In genomic region chr19:48965033-48965805, GRCh38 we compare ENCODE assay signal across 1 cellular context.
A peak's percentile ranks its signal among the peaks of the same experiment; 100 is the strongest.
TF ChIP-seq lines count a peak whose summit lies in the region.

Gene FTL (plus strand): TSS chr19:48965309. CDS start chr19:48965508, 199 bp downstream.

TF ChIP-seq in HepG2, 621 proteins besides CTCF, POLR2A, EP300 and RAD21 (continued from another document and continues in another):
- TF ChIP-seq, protein P1, sequence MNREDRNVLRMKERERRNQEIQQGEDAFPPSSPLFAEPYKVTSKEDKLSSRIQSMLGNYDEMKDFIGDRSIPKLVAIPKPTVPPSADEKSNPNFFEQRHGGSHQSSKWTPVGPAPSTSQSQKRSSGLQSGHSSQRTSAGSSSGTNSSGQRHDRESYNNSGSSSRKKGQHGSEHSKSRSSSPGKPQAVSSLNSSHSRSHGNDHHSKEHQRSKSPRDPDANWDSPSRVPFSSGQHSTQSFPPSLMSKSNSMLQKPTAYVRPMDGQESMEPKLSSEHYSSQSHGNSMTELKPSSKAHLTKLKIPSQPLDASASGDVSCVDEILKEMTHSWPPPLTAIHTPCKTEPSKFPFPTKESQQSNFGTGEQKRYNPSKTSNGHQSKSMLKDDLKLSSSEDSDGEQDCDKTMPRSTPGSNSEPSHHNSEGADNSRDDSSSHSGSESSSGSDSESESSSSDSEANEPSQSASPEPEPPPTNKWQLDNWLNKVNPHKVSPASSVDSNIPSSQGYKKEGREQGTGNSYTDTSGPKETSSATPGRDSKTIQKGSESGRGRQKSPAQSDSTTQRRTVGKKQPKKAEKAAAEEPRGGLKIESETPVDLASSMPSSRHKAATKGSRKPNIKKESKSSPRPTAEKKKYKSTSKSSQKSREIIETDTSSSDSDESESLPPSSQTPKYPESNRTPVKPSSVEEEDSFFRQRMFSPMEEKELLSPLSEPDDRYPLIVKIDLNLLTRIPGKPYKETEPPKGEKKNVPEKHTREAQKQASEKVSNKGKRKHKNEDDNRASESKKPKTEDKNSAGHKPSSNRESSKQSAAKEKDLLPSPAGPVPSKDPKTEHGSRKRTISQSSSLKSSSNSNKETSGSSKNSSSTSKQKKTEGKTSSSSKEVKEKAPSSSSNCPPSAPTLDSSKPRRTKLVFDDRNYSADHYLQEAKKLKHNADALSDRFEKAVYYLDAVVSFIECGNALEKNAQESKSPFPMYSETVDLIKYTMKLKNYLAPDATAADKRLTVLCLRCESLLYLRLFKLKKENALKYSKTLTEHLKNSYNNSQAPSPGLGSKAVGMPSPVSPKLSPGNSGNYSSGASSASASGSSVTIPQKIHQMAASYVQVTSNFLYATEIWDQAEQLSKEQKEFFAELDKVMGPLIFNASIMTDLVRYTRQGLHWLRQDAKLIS (CRISPR knock-in tag; IDR thresholded peaks at IDR 0.05) = peak; percentile 99
- TF ChIP-seq TBX2 (CRISPR knock-in tag; IDR thresholded peaks at IDR 0.05; ENCODE audit: borderline replicate concordance) (no peak; the same call in 1 of the 2 replicates), EED (CRISPR knock-in tag; IDR thresholded peaks at IDR 0.05) (peak; percentile 31; the same call in 1 of the 2 replicates), ZFP41 (CRISPR knock-in tag; IDR thresholded peaks at IDR 0.05; ENCODE audit: borderline replicate concordance) (no peak), ZNF780A (CRISPR knock-in tag; IDR thresholded peaks at IDR 0.05) (peak; percentile 78), ZNF275 (CRISPR knock-in tag; IDR thresholded peaks at IDR 0.05; ENCODE audit: borderline replicate concordance) (peak; percentile 90; the same call in 1 of the 2 replicates), DNMT3B (CRISPR knock-in tag; conservative IDR thresholded peaks at IDR 0.05) (peak; percentile 91), ZNF276 (CRISPR knock-in tag; IDR thresholded peaks at IDR 0.05; ENCODE audit: low read depth) (peak; percentile 86; the same call in 1 of the 2 replicates), ZKSCAN1 (IDR thresholded peaks at IDR 0.05; ENCODE audit: low read length) (peak; percentile 53; the same call in 1 of the 2 replicates), ZNF775 (CRISPR knock-in tag; IDR thresholded peaks at IDR 0.05; ENCODE audit: borderline replicate concordance) (peak; percentile 60; the same call in 1 of the 2 replicates), JARID2 (CRISPR knock-in tag; IDR thresholded peaks at IDR 0.05; ENCODE audit: insufficient replicate concordance) (peak; percentile 87), FOSL2 (CRISPR knock-in tag; IDR thresholded peaks at IDR 0.05) (peak; percentile 52), RFXAP (CRISPR knock-in tag; IDR thresholded peaks at IDR 0.05; ENCODE audit: borderline replicate concordance) (peak; percentile 88), ZFP62 (CRISPR knock-in tag; IDR thresholded peaks at IDR 0.05) (peak; percentile 97), ZFY (CRISPR knock-in tag; IDR thresholded peaks at IDR 0.05) (peak; percentile 41; the same call in 1 of the 2 replicates), MYC (CRISPR knock-in tag; IDR thresholded peaks at IDR 0.05; ENCODE audit: borderline replicate concordance) (peak; percentile 74; the same call in 1 of the 2 replicates), ZNF569 (CRISPR knock-in tag; IDR thresholded peaks at IDR 0.05; ENCODE audit: borderline replicate concordance) (no peak), RFXANK (CRISPR knock-in tag; IDR thresholded peaks at IDR 0.05) (peak; percentile 75; the same call in 1 of the 2 replicates), NR3C1 (CRISPR knock-in tag; IDR thresholded peaks at IDR 0.05) (no peak), ZNF563 (CRISPR knock-in tag; IDR thresholded peaks at IDR 0.05) (peak; percentile 79), IKZF5 (CRISPR knock-in tag; IDR thresholded peaks at IDR 0.05) (peak; percentile 94), MIER2 (CRISPR knock-in tag; IDR thresholded peaks at IDR 0.05) (peak; percentile 76), EEA1 (CRISPR knock-in tag; IDR thresholded peaks at IDR 0.05; ENCODE audit: borderline replicate concordance) (no peak), SALL1 (CRISPR knock-in tag; IDR thresholded peaks at IDR 0.05) (peak; percentile 86), TMF1 (CRISPR knock-in tag; IDR thresholded peaks at IDR 0.05; ENCODE audit: low read depth) (peak; percentile 91; the same call in 1 of the 2 replicates), TAF15 (IDR thresholded peaks at IDR 0.05; ENCODE audit: low read depth, low read length, poor library complexity, severe bottlenecking) (peak; percentile 24), ZNF280D (CRISPR knock-in tag; IDR thresholded peaks at IDR 0.05) (0 out of 2 replicates have a peak, but pooled peaks have one; percentile 41), IRF9 (CRISPR knock-in tag; IDR thresholded peaks at IDR 0.05; ENCODE audit: borderline replicate concordance) (peak; percentile 64), TRIM22 (IDR thresholded peaks at IDR 0.05) (no peak), MAZ (IDR thresholded peaks at IDR 0.05; ENCODE audit: borderline replicate concordance, low read depth, low read length) (peak; percentile 84), MAZ (CRISPR knock-in tag; IDR thresholded peaks at IDR 0.05; ENCODE audit: low read depth) (peak; percentile 93), ZNF205 (CRISPR knock-in tag; IDR thresholded peaks at IDR 0.05) (peak; percentile 89), ZNF530 (CRISPR knock-in tag; IDR thresholded peaks at IDR 0.05; ENCODE audit: low read depth) (no peak), ELF1 (CRISPR knock-in tag; IDR thresholded peaks at IDR 0.05) (peak; percentile 50; the same call in 1 of the 2 replicates), ZNF781 (CRISPR knock-in tag; IDR thresholded peaks at IDR 0.05; ENCODE audit: borderline replicate concordance, not compliant biosample characterization) (peak; percentile 80)
- TF ChIP-seq, protein P2, sequence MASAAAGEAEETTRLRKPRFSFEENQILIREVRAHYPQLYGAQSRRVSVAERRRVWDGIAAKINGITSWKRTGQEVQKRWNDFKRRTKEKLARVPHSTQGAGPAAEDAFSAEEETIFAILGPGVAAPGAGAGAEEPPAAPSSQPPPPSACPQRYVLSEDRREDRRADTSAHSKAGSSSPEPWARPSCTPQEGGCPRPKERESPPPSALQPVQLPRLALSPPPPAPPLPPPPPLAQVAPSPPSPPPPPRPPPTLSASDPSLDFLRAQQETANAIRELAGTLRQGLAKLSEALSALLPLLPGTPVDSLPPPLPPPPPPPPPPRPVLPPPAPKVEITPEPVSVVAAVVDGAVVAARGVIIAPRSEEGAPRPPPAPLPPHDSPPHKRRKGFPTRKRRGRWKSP (CRISPR knock-in tag; IDR thresholded peaks at IDR 0.05) = peak; percentile 79; the same call in 1 of the 2 replicates
- TF ChIP-seq, protein P3, sequence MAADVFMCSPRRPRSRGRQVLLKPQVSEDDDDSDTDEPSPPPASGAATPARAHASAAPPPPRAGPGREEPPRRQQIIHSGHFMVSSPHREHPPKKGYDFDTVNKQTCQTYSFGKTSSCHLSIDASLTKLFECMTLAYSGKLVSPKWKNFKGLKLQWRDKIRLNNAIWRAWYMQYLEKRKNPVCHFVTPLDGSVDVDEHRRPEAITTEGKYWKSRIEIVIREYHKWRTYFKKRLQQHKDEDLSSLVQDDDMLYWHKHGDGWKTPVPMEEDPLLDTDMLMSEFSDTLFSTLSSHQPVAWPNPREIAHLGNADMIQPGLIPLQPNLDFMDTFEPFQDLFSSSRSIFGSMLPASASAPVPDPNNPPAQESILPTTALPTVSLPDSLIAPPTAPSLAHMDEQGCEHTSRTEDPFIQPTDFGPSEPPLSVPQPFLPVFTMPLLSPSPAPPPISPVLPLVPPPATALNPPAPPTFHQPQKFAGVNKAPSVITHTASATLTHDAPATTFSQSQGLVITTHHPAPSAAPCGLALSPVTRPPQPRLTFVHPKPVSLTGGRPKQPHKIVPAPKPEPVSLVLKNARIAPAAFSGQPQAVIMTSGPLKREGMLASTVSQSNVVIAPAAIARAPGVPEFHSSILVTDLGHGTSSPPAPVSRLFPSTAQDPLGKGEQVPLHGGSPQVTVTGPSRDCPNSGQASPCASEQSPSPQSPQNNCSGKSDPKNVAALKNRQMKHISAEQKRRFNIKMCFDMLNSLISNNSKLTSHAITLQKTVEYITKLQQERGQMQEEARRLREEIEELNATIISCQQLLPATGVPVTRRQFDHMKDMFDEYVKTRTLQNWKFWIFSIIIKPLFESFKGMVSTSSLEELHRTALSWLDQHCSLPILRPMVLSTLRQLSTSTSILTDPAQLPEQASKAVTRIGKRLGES (CRISPR knock-in tag; IDR thresholded peaks at IDR 0.05; ENCODE audit: borderline replicate concordance) = peak; percentile 92; the same call in 1 of the 2 replicates
- TF ChIP-seq, protein P4, sequence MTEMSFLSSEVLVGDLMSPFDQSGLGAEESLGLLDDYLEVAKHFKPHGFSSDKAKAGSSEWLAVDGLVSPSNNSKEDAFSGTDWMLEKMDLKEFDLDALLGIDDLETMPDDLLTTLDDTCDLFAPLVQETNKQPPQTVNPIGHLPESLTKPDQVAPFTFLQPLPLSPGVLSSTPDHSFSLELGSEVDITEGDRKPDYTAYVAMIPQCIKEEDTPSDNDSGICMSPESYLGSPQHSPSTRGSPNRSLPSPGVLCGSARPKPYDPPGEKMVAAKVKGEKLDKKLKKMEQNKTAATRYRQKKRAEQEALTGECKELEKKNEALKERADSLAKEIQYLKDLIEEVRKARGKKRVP (CRISPR knock-in tag; IDR thresholded peaks at IDR 0.05) = peak in 1 of 2 experiments; percentile 78; a peak in 2 of 4 replicates
- TF ChIP-seq, protein P5, sequence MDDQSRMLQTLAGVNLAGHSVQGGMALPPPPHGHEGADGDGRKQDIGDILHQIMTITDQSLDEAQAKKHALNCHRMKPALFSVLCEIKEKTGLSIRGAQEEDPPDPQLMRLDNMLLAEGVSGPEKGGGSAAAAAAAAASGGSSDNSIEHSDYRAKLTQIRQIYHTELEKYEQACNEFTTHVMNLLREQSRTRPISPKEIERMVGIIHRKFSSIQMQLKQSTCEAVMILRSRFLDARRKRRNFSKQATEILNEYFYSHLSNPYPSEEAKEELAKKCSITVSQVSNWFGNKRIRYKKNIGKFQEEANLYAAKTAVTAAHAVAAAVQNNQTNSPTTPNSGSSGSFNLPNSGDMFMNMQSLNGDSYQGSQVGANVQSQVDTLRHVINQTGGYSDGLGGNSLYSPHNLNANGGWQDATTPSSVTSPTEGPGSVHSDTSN (CRISPR knock-in tag; IDR thresholded peaks at IDR 0.05; ENCODE audit: borderline replicate concordance) = peak; percentile 90; the same call in 1 of the 2 replicates
